In genomic region chr11:112023104-112023503, GRCh38 we compare ENCODE assay signal across 14 cellular contexts. TPM values are rescaled to one million over a fixed set of nuclear protein-coding genes. Genes with fewer than 3 reads are reported as not detected.
A peak's percentile ranks its signal among the peaks of the same experiment; 100 is the strongest.
DNase-seq lines count a peak whose midpoint lies in the region; ATAC-seq and TF ChIP-seq lines count a peak whose summit lies in the region.
"Had no signal": no experiment of that assay in that cellular context is flagged by ENCODE, and none has a peak within 500 bp of the region (broad histone marks: within the 10 kb centered on the region; RNA-seq: fewer than 3 reads in every experiment).

No MANE protein-coding gene starts in this region.

- H3K27me3 Mint-ChIP-seq in T-helper 17 cell (no peaks in the 10 kb centered on the region), naive B cell (no peaks in the 10 kb centered on the region)

- H4K20me1 ChIP-seq in SK-N-SH (ENCODE audit: insufficient read depth) = no peaks in the 10 kb centered on the region

- peaks cover 22% of the 10 kb centered on the region for H3K4me1 Mint-ChIP-seq in T-helper 17 cell
- peaks cover 17 to 34% (median 25%) of the 10 kb centered on the region in 3 donors for H3K4me1 Mint-ChIP-seq in naive B cell

- CTCF ChIA-PET in SK-N-SH (lab: Yijun Ruan, JAX) = interaction anchor here (0.7 to 1.6 kb wide), 6 partner anchors 41 to 152 kb away, joined by 3 to 6 read pairs (median 4); partner anchors contain the start of gene ALG9

- H3K4me3 Mint-ChIP-seq in T-helper 17 cell (peak overlapping the region; percentile 43), naive B cell (peak overlapping the region in 6 of 8 donors; percentile 32 to 100 (median 47))
- H3K4me3 Mint-ChIP-seq: HFFc6 had no signal

- TF ChIP-seq RAD21 in SK-N-SH (IDR thresholded peaks at IDR 0.05; ENCODE audit: low read length) = peak; percentile 50

- H3K36me3 ChIP-seq in SK-N-SH (replicated peaks in 1 of 2; ENCODE audit: control insufficient read depth in 1 of 2, insufficient read depth in 2 of 2, low read length in 1 of 2) = peaks cover 32 to 42% of the 10 kb centered on the region in 2 experiments
- H3K36me3 ChIP-seq in GM06990 (ENCODE audit: control insufficient read depth, insufficient read depth, low read length) = no peaks in the 10 kb centered on the region
- peaks cover 0 to 35% (median 0%) of the 10 kb centered on the region in 3 donors for H3K36me3 ChIP-seq in esophagus squamous epithelium
- H3K36me3 ChIP-seq: colonic mucosa, SJCRH30 had no signal

- H3K9me3 ChIP-seq in SK-N-SH (no peaks in the 10 kb centered on the region), T-helper 17 cell (ENCODE audit: control insufficient read depth, low read length, poor library complexity, severe bottlenecking) (no peaks in the 10 kb centered on the region), esophagus squamous epithelium (no peaks in the 10 kb centered on the region)
- H3K9me3 ChIP-seq: colonic mucosa, SJCRH30 had no signal

- H3K9ac ChIP-seq in SK-N-SH = no peak overlapping the region

- H3K9me2 ChIP-seq in SK-N-SH = no peaks in the 10 kb centered on the region

- 88% methylated on average over 3 of the region's 3 CpGs for WGBS in SK-N-SH (ENCODE audit: low lambda C conversion rate)
- WGBS in esophagus squamous epithelium, 2 donors = 84 to 85% methylated on average over 3 of the region's 3 CpGs

- no peak overlapping the region for H2AFZ ChIP-seq in SK-N-SH (ENCODE audit: low read depth)

- H3K27me3 ChIP-seq in SK-N-SH (ENCODE audit: insufficient read depth) (no peaks in the 10 kb centered on the region), GM06990 (replicated peaks; ENCODE audit: control insufficient read depth, insufficient read depth, low read length) (no peaks in the 10 kb centered on the region), esophagus squamous epithelium (no peaks in the 10 kb centered on the region)
- H3K27me3 ChIP-seq: colonic mucosa, SJCRH30 had no signal

- H3K4me1 ChIP-seq in SK-N-SH (ENCODE audit: control insufficient read depth in 1 of 2, insufficient read depth in 2 of 2, low read depth in 1 of 2, low read length in 1 of 2) (peaks cover 3 to 7% of the 10 kb centered on the region in 2 experiments; a peak in 3 of 4 replicates), esophagus squamous epithelium (peaks cover 0 to 26% (median 14%) of the 10 kb centered on the region in 3 donors)
- H3K4me1 ChIP-seq: colonic mucosa had no signal

- 0 out of 2 replicates have a peak, but pooled peaks have one; percentile 13 for TF ChIP-seq CTCF in SK-N-SH (IDR thresholded peaks at IDR 0.05)
- no peak for TF ChIP-seq CTCF in GM06990 (IDR thresholded peaks at IDR 0.05; ENCODE audit: insufficient read depth, low read length, poor library complexity, severe bottlenecking)
- TF ChIP-seq CTCF in esophagus squamous epithelium (IDR thresholded peaks at IDR 0.05) = no peak

- no peak overlapping the region for H3K4me2 ChIP-seq in SK-N-SH

- ATAC-seq in SK-N-SH treated with all-trans-retinoic acid at 6 μM for 48 hours = no peak
- no peak for ATAC-seq in T-helper 17 cell
- no peak for ATAC-seq in naive B cell (ENCODE audit: low read depth in 2 of 2)
- ATAC-seq in HG03439 (IDR thresholded peaks at IDR 0.05; ENCODE audit: unreplicated experiment) = no peak
- ATAC-seq: activated CD4-positive, CD25-positive, alpha-beta regulatory T cell treated with anti-CD3 and anti-CD28 coated beads, Interleukin-2, amount 50 U/mL, for 24 hours had no signal

- H3K27ac Mint-ChIP-seq in T-helper 17 cell (peak overlapping the region; percentile 59), naive B cell (peak overlapping the region in 4 of 6 donors; percentile 43 to 83 (median 58))
- H3K27ac Mint-ChIP-seq: HFFc6 had no signal

- POLR2A ChIA-PET in SK-N-SH (lab: Yijun Ruan, JAX) = no interaction called here

- no peaks in the 10 kb centered on the region for H3K9me3 Mint-ChIP-seq in naive B cell
- H3K9me3 Mint-ChIP-seq: HFFc6 had no signal

- intact Hi-C loops in esophagus squamous epithelium (cut with DNase I) = no loop called here

- TF ChIP-seq POLR2A in esophagus squamous epithelium (IDR thresholded peaks at IDR 0.05) = no peak

- no peak overlapping the region; a peak in 1 of 4 replicates for H3K4me3 ChIP-seq in SK-N-SH (ENCODE audit: low read depth in 2 of 2, low read length in 1 of 2)
- H3K4me3 ChIP-seq in GM06990 (replicated peaks; ENCODE audit: low read depth, low read length) = no peak overlapping the region
- H3K4me3 ChIP-seq in esophagus squamous epithelium = no peak overlapping the region
- H3K4me3 ChIP-seq: colonic mucosa, SJCRH30 had no signal

- peaks cover 14% of the 10 kb centered on the region for H3K79me2 ChIP-seq in SK-N-SH (ENCODE audit: insufficient read depth)

- H3K27ac ChIP-seq in SK-N-SH (ENCODE audit: low read depth in 2 of 2, low read length in 1 of 2) (no peak overlapping the region), esophagus squamous epithelium (no peak overlapping the region)
- H3K27ac ChIP-seq: colonic mucosa, SJCRH30 had no signal

- no peak for TF ChIP-seq EP300 in SK-N-SH (IDR thresholded peaks at IDR 0.05; ENCODE audit: borderline replicate concordance in 1 of 2, low read depth in 1 of 2, low read length in 1 of 2)

- H3K36me3 Mint-ChIP-seq in T-helper 17 cell (ENCODE audit: low read depth) (no peaks in the 10 kb centered on the region), naive B cell (no peaks in the 10 kb centered on the region)

- DNase-seq in SK-N-SH = peak; percentile 13
- peak; percentile 10 for DNase-seq in GM06990 (ENCODE audit: extremely low read depth, insufficient read length)
- no peak for DNase-seq in T-helper 17 cell
- no peak for DNase-seq in naive B cell
- no peak for DNase-seq in esophagus squamous epithelium (lab: John Stamatoyannopoulos, UW)
- no peak for DNase-seq in NCI-H1694 (lab: John Stamatoyannopoulos, UW)
- DNase-seq: activated gamma-delta T cell treated with Interleukin-2 at 50 U/mL for 16 hours, colonic mucosa, DMS79 treated with DMSO at 0.1 percent for 48 hours, HFFc6, SJCRH30 had no signal

- peaks cover 15% of the 10 kb centered on the region for H3F3A ChIP-seq in SK-N-SH (replicated peaks; ENCODE audit: insufficient read depth)

TF ChIP-seq in SK-N-SH, 30 proteins besides CTCF, POLR2A, EP300 and RAD21 (continues in another document):
- TF ChIP-seq RXRA (IDR thresholded peaks at IDR 0.05; ENCODE audit: borderline replicate concordance, low read depth) (no peak), FOXM1 (IDR thresholded peaks at IDR 0.05; ENCODE audit: low read depth) (no peak), ELF1 (IDR thresholded peaks at IDR 0.05) (no peak), PBX3 (IDR thresholded peaks at IDR 0.05) (no peak), EZH2phosphoT487 (IDR thresholded peaks at IDR 0.05; ENCODE audit: borderline replicate concordance, low read depth) (no peak), MEF2A (IDR thresholded peaks at IDR 0.05; ENCODE audit: borderline replicate concordance, low read depth) (no peak), FOXJ3 (CRISPR knock-in tag; IDR thresholded peaks at IDR 0.05) (no peak), MXI1 (IDR thresholded peaks at IDR 0.05; ENCODE audit: low read depth, low read length) (no peak)

TF ChIP-seq in SK-N-SH treated with all-trans-retinoic acid at 6 μM for 48 hours, 23 proteins besides CTCF, POLR2A, EP300 and RAD21 (continues in another document):
- no peak for TF ChIP-seq TOX (CRISPR knock-in tag; IDR thresholded peaks at IDR 0.05; ENCODE audit: borderline replicate concordance)
- no peak for TF ChIP-seq TCF4 (CRISPR knock-in tag; IDR thresholded peaks at IDR 0.05; ENCODE audit: borderline replicate concordance)
- no peak for TF ChIP-seq CSRNP3 (CRISPR knock-in tag; IDR thresholded peaks at IDR 0.05)
- TF ChIP-seq SNAI2 (CRISPR knock-in tag; IDR thresholded peaks at IDR 0.05) = no peak
- no peak for TF ChIP-seq ESRRG (CRISPR knock-in tag; IDR thresholded peaks at IDR 0.05)
- TF ChIP-seq BACH2 (CRISPR knock-in tag; IDR thresholded peaks at IDR 0.05; ENCODE audit: borderline replicate concordance) = no peak
- no peak for TF ChIP-seq GLIS3 (CRISPR knock-in tag; IDR thresholded peaks at IDR 0.05)
- no peak for TF ChIP-seq ARNTL (CRISPR knock-in tag; IDR thresholded peaks at IDR 0.05; ENCODE audit: borderline replicate concordance, low read depth)
- TF ChIP-seq OSR1 (CRISPR knock-in tag; IDR thresholded peaks at IDR 0.05) = no peak
- no peak for TF ChIP-seq ZC3H10 (CRISPR knock-in tag; IDR thresholded peaks at IDR 0.05)

RNA-seq across cellular contexts. Expression of gene DLAT, which starts 2.1 kb away (rescaled TPM):
- polyA plus RNA-seq in SK-N-SH (2012; rRNA removed) (14.4 and 17.8 TPM in 2 replicates), naive B cell (ENCODE audit: low read depth in 6 of 6) (10 to 100 TPM; 24.6 to 38.8 (median 28.0) TPM)
- 19.4 and 20.3 TPM in 2 replicates for polyA plus RNA-seq in SK-N-SH (2012; cell fraction: cytosol; rRNA removed)
- polyA plus RNA-seq in SK-N-SH (2012; cell fraction: nucleus; rRNA removed) = 6.9 and 10.2 TPM in 2 replicates
- total RNA-seq in T-helper 17 cell (10 to 100 TPM; 13.8 to 16.1 TPM), esophagus squamous epithelium (10 to 100 TPM; 28.9 to 56.5 (median 39.4) TPM)

RNA-seq across cellular contexts. Expression of gene PIH1D2, which starts 50.7 kb away (rescaled TPM):
- polyA plus RNA-seq in SK-N-SH (2012; rRNA removed) = 0.97 and 2.0 TPM in 2 replicates
- 1.9 and 2.4 TPM in 2 replicates for polyA plus RNA-seq in SK-N-SH (2012; cell fraction: cytosol; rRNA removed)
- polyA plus RNA-seq in SK-N-SH (2012; cell fraction: nucleus; rRNA removed) = 1.4 and 3.8 TPM in 2 replicates
- under 1 TPM in 1 of 2 donors, not detected in 1; 0.23 TPM for total RNA-seq in T-helper 17 cell
- polyA plus RNA-seq in naive B cell (ENCODE audit: low read depth in 6 of 6) = not detected
- total RNA-seq in esophagus squamous epithelium = 1 to 10 TPM; 1.7 to 3.3 (median 2.8) TPM

RNA-seq across cellular contexts. Expression of gene NKAPD1, which starts 51.0 kb away (rescaled TPM):
- polyA plus RNA-seq in SK-N-SH (2012; rRNA removed) = 9.2 and 13.1 TPM in 2 replicates
- 14.8 and 17.7 TPM in 2 replicates for polyA plus RNA-seq in SK-N-SH (2012; cell fraction: cytosol; rRNA removed)
- polyA plus RNA-seq in SK-N-SH (2012; cell fraction: nucleus; rRNA removed) = 6.8 and 10.2 TPM in 2 replicates
- total RNA-seq in T-helper 17 cell = 10 to 100 TPM in 1 of 2 donors, 1 to 10 TPM in 1; 9.8 to 12.8 TPM
- 10 to 100 TPM in 4 of 6 donors, 1 to 10 TPM in 2; 3.7 to 18.6 (median 10.7) TPM for polyA plus RNA-seq in naive B cell (ENCODE audit: low read depth in 6 of 6)
- 10 to 100 TPM in 3 of 4 donors, 1 to 10 TPM in 1; 8.2 to 19.4 (median 13.7) TPM for total RNA-seq in esophagus squamous epithelium

Comparison
In these comparisons a context has a peak if more than half of its experiments do, and no peak if none do; other contexts are left out.
1. DNase-seq: peak in SK-N-SH (single experiment) and GM06990 (single experiment); none in T-helper 17 cell (0 of 3), naive B cell (single experiment), esophagus squamous epithelium (single experiment) and NCI-H1694 (single experiment).